Comparison of ENCODE assay signal across 16 cellular contexts in the genomic region with DNA sequence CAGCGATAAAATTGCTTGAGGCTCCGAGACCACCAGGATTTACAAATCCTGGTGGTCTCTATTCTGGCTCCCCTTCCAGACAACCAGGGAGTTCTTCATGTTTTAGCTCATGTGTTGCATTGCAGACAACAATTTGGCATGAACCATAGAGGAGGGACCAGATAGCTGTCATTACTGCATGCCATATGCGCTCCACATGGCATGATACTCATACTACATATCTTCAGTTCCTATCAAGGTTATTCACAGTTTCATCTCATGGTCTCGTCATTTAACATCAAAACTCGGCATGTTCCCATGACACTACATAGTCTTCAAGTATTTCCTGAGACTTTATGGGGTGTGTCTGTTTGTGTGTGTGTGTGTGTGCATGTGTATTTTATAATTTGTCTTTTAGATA.
DNase-seq lines count a peak whose midpoint lies in the region; ATAC-seq and TF ChIP-seq lines count a peak whose summit lies in the region.
"Had no signal": no experiment of that assay in that cellular context is flagged by ENCODE, and none has a peak within 500 bp of the region (broad histone marks: within the 10 kb centered on the region; RNA-seq: fewer than 3 reads in every experiment).

No MANE protein-coding gene starts in this region.

- no peak overlapping the region for H3K9ac ChIP-seq in subcutaneous abdominal adipose tissue (ENCODE audit: low read length in 5 of 5)
- H3K9ac ChIP-seq: parathyroid adenoma had no signal

- H3K27me3 ChIP-seq in subcutaneous abdominal adipose tissue (ENCODE audit: control insufficient read depth in 5 of 5, insufficient read depth in 4 of 5, low read length in 5 of 5): no peaks in the 10 kb centered on the region
- H3K27me3 ChIP-seq: gastroesophageal sphincter had no signal

- ATAC-seq in HG03521 (IDR thresholded peaks at IDR 0.05; ENCODE audit: unreplicated experiment) (no peak), HG03135 (IDR thresholded peaks at IDR 0.05; ENCODE audit: unreplicated experiment) (no peak), left colon (no peak)

- intact Hi-C loops in left colon (cut with DNase I, micrococcal nuclease): no loop called here

- TF ChIP-seq CTCF in VCaP (conservative IDR thresholded peaks at IDR 0.05) (no peak), fibroblast of mammary gland (conservative IDR thresholded peaks at IDR 0.05; ENCODE audit: control insufficient read depth, insufficient read depth, low read depth, low read length) (no peak)

- peak overlapping the region; percentile 45 for H3K27ac ChIP-seq in VCaP
- no peak overlapping the region for H3K27ac ChIP-seq in subcutaneous abdominal adipose tissue (ENCODE audit: low read depth, low read length)
- H3K27ac ChIP-seq: parathyroid adenoma had no signal

- H3K9me3 ChIP-seq in subcutaneous abdominal adipose tissue (ENCODE audit: control insufficient read depth in 5 of 5, low read length in 5 of 5): no peaks in the 10 kb centered on the region
- H3K9me3 ChIP-seq: gastroesophageal sphincter had no signal

- peak; percentile 4 for DNase-seq in NOMO-1 treated with DMSO at 0.1 percent for 48 hours (lab: John Stamatoyannopoulos, UW; ENCODE audit: unreplicated experiment)
- DNase-seq in NOMO-1 treated with dmso at 0.1 percent for 144 hours (lab: John Stamatoyannopoulos, UW; ENCODE audit: unreplicated experiment): no peak
- peak; percentile 42 for DNase-seq in fibroblast of mammary gland (ENCODE audit: low read depth)
- DNase-seq in left colon: no peak
- DNase-seq: 8988T; activated CD8-positive, alpha-beta memory T cell treated with anti-CD3 and anti-CD28 coated beads, Interleukin-2, amount 50 U/mL, for 48 hours; activated naive CD4-positive, alpha-beta T cell treated with anti-CD3 and anti-CD28 coated beads, Interleukin-2, amount 10 ng/mL, durations not matched to agents 7 days and 5 days; endodermal cell; NCI-H2029 treated with DMSO at 0.1 percent for 48 hours; NCI-H526 treated with DMSO at 0.1 percent for 48 hours had no signal

- H3K4me1 ChIP-seq in subcutaneous abdominal adipose tissue (ENCODE audit: control insufficient read depth in 5 of 5, insufficient read depth in 5 of 5, low read length in 5 of 5): peaks cover 4 to 26% (median 24%) of the 10 kb centered on the region in 5 donors
- H3K4me1 ChIP-seq: parathyroid adenoma had no signal

- no peaks in the 10 kb centered on the region for H3K36me3 ChIP-seq in subcutaneous abdominal adipose tissue (ENCODE audit: control insufficient read depth in 5 of 5, insufficient read depth in 5 of 5, low read length in 5 of 5)
- H3K36me3 ChIP-seq: gastroesophageal sphincter had no signal

- H3K4me3 ChIP-seq in fibroblast of mammary gland (ENCODE audit: control insufficient read depth, low read depth, low read length): peak overlapping the region; percentile 24
- H3K4me3 ChIP-seq in subcutaneous abdominal adipose tissue (ENCODE audit: low read depth in 1 of 5, low read length in 5 of 5): peak overlapping the region; percentile 59 to 82 (median 63)
- H3K4me3 ChIP-seq: gastroesophageal sphincter had no signal

Comparison
In these comparisons a context has a peak if more than half of its experiments do, and no peak if none do; other contexts are left out.
1. DNase-seq: peak in NOMO-1 treated with DMSO at 0.1 percent for 48 hours (single experiment) and fibroblast of mammary gland (single experiment); none in NOMO-1 treated with dmso at 0.1 percent for 144 hours (single experiment) and left colon (0 of 2).